23 cellular contexts compared by ENCODE assay signal in genomic region chr7:96734343-96734742, GRCh38.
"Had no signal": no experiment of that assay in that cellular context is flagged by ENCODE, and none has a peak within 500 bp of the region (broad histone marks: within the 10 kb centered on the region; RNA-seq: fewer than 3 reads in every experiment).

No MANE protein-coding gene starts in this region.

- H3K4me1 ChIP-seq: lower lobe of right lung, sigmoid colon, testis, vagina had no signal

- H3K27me3 Mint-ChIP-seq: activated CD4-positive, alpha-beta memory T cell treated with anti-CD3 and anti-CD28 coated beads for 36 hours; activated naive CD4-positive, alpha-beta T cell treated with anti-CD3 and anti-CD28 coated beads, Interleukin-2, amount 10 ng/mL, durations not matched to agents 7 days and 5 days; stimulated activated memory B cell treated with anti-CD40 and anti-IgM and Interleukin-4, amounts not matched to agents 10 μg/mL and 1 μg/mL and 100 μg/mL, for 72 hours had no signal

- H3K4me1 Mint-ChIP-seq: activated naive CD4-positive, alpha-beta T cell treated with anti-CD3 and anti-CD28 coated beads, Interleukin-2, amount 10 ng/mL, durations not matched to agents 7 days and 5 days; naive thymus-derived CD4-positive, alpha-beta T cell; neural crest cell; stimulated activated memory B cell treated with anti-CD40 and anti-IgM and Interleukin-4, amounts not matched to agents 10 μg/mL and 1 μg/mL and 100 μg/mL, for 72 hours had no signal

- H3K27ac ChIP-seq: cardiac muscle cell, epithelial cell of prostate, lower lobe of right lung, sigmoid colon, testis, vagina had no signal

- H3K9me3 Mint-ChIP-seq: activated CD4-positive, alpha-beta memory T cell treated with anti-CD3 and anti-CD28 coated beads for 36 hours; activated naive CD4-positive, alpha-beta T cell treated with anti-CD3 and anti-CD28 coated beads, Interleukin-2, amount 10 ng/mL, durations not matched to agents 7 days and 5 days; activated T-cell treated with anti-CD3 and anti-CD28 coated beads, Interleukin-2, amount 50 U/mL, for 72 hours; endodermal cell; naive thymus-derived CD4-positive, alpha-beta T cell; neural crest cell; stimulated activated memory B cell treated with anti-CD40 and anti-IgM and Interleukin-4, amounts not matched to agents 10 μg/mL and 1 μg/mL and 100 μg/mL, for 72 hours had no signal

- H3K9me3 ChIP-seq: lower lobe of right lung, sigmoid colon, testis, vagina had no signal

- H3K4me3 ChIP-seq: cardiac muscle cell, lower lobe of right lung, sigmoid colon, smooth muscle cell, testis, vagina had no signal

- H3K4me2 ChIP-seq: smooth muscle cell had no signal

- ATAC-seq: activated T-cell treated with anti-CD3 and anti-CD28 coated beads, Interleukin-2, amount 50 U/mL, for 72 hours; left lobe of liver; lower lobe of right lung; naive thymus-derived CD4-positive, alpha-beta T cell; stimulated activated memory B cell treated with anti-CD40 and anti-IgM and Interleukin-4, amounts not matched to agents 10 μg/mL and 1 μg/mL and 100 μg/mL, for 72 hours had no signal

- H3K4me3 Mint-ChIP-seq: activated CD4-positive, alpha-beta memory T cell treated with anti-CD3 and anti-CD28 coated beads for 36 hours; activated naive CD4-positive, alpha-beta T cell treated with anti-CD3 and anti-CD28 coated beads, Interleukin-2, amount 10 ng/mL, durations not matched to agents 7 days and 5 days; activated T-cell treated with anti-CD3 and anti-CD28 coated beads, Interleukin-2, amount 50 U/mL, for 72 hours; endodermal cell; naive thymus-derived CD4-positive, alpha-beta T cell; neural crest cell; stimulated activated memory B cell treated with anti-CD40 and anti-IgM and Interleukin-4, amounts not matched to agents 10 μg/mL and 1 μg/mL and 100 μg/mL, for 72 hours had no signal

- H3K27ac Mint-ChIP-seq: activated CD4-positive, alpha-beta memory T cell treated with anti-CD3 and anti-CD28 coated beads for 36 hours; activated naive CD4-positive, alpha-beta T cell treated with anti-CD3 and anti-CD28 coated beads, Interleukin-2, amount 10 ng/mL, durations not matched to agents 7 days and 5 days; activated T-cell treated with anti-CD3 and anti-CD28 coated beads, Interleukin-2, amount 50 U/mL, for 72 hours; endodermal cell; naive thymus-derived CD4-positive, alpha-beta T cell; stimulated activated memory B cell treated with anti-CD40 and anti-IgM and Interleukin-4, amounts not matched to agents 10 μg/mL and 1 μg/mL and 100 μg/mL, for 72 hours had no signal

- DNase-seq: activated CD4-positive, alpha-beta memory T cell treated with anti-CD3 and anti-CD28 coated beads for 36 hours; activated CD4-positive, alpha-beta T cell treated with anti-CD3 and anti-CD28 coated beads for 4 hours; activated CD4-positive, CD25-positive, alpha-beta regulatory T cell; activated effector memory CD4-positive, alpha-beta T cell treated with Interleukin-2 at 50 U/mL for 16 hours; activated naive CD4-positive, alpha-beta T cell treated with anti-CD3 and anti-CD28 coated beads, Interleukin-2, amount 10 ng/mL, durations not matched to agents 7 days and 5 days; activated T-cell treated with anti-CD3 and anti-CD28 coated beads, Interleukin-2, amount 50 U/mL, for 72 hours; cortex of kidney; endodermal cell; lower lobe of right lung; naive thymus-derived CD4-positive, alpha-beta T cell; occipital lobe; sigmoid colon; stimulated activated CD4-positive, alpha-beta T cell treated with anti-CD3 and anti-CD28 coated beads, Interleukin-15, amount 100 ng/mL, for 24 hours; T1000; testis; trophoblast cell had no signal

- H3K27me3 ChIP-seq: cardiac muscle cell, testis, vagina had no signal

- H3K36me3 Mint-ChIP-seq: activated CD4-positive, alpha-beta memory T cell treated with anti-CD3 and anti-CD28 coated beads for 36 hours; activated naive CD4-positive, alpha-beta T cell treated with anti-CD3 and anti-CD28 coated beads, Interleukin-2, amount 10 ng/mL, durations not matched to agents 7 days and 5 days; naive thymus-derived CD4-positive, alpha-beta T cell; stimulated activated memory B cell treated with anti-CD40 and anti-IgM and Interleukin-4, amounts not matched to agents 10 μg/mL and 1 μg/mL and 100 μg/mL, for 72 hours had no signal

- H3K36me3 ChIP-seq: cardiac muscle cell, lower lobe of right lung, sigmoid colon, vagina had no signal
